ENCODE assay signal across 13 cellular contexts in the genomic region with DNA sequence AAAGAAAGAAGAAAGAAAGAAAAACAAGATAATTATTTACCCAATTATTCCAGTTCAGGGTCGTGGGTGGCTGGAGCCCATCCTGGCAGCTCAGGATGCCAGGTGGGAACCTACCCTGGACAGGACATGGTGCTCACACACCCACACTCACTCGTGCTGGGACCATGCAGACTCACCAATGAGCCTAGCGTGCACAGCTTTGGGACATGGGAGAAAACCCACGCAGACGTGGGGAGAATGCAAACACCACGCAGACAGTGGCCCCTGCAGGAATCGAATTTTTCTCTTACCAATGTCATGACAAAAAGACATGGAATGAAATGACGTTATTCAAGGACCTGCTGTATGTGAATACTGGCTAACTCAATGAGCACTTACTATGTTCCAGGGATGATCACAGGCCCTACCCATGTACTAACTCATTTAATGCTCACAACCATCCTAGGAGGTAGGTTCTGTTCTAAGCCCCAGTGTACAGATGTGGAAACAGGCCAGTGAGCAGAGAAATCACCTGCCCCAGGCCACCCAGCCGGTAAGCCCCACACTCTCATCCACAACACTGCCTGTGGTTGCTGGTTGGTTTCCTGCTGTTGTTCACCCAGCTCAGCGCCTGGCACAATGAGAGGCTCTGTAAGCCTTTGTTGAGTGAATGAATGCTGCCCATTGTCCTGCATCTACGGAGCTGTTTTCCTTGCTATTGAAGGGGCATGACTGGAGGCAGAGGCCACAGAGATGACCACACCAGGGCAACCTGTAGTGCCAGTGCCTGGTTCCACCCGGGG. TPM values are rescaled to one million over a fixed set of nuclear protein-coding genes. Genes with fewer than 3 reads are reported as not detected.
DNase-seq lines count a peak whose midpoint lies in the region; ATAC-seq and TF ChIP-seq lines count a peak whose summit lies in the region.
"Had no signal": no experiment of that assay in that cellular context is flagged by ENCODE, and none has a peak within 500 bp of the region (broad histone marks: within the 10 kb centered on the region; RNA-seq: fewer than 3 reads in every experiment).

No MANE protein-coding gene starts in this region.

- no peak overlapping the region for H2AFZ ChIP-seq in DND-41 (ENCODE audit: low read depth, low read length)

- H3K36me3 ChIP-seq in DND-41 (ENCODE audit: insufficient read depth, low read length) (no peaks in the 10 kb centered on the region), Peyer's patch (no peaks in the 10 kb centered on the region)

- H3K27ac ChIP-seq in DND-41 (ENCODE audit: low read length), result peak overlapping the region; percentile 44
- H3K27ac ChIP-seq in Peyer's patch, result peak overlapping the region in 1 of 4 donors; percentile 32

- no peaks in the 10 kb centered on the region for H3K27me3 ChIP-seq in DND-41 (ENCODE audit: insufficient read depth, low read length, poor library complexity)
- no peaks in the 10 kb centered on the region for H3K27me3 ChIP-seq in Peyer's patch

- no peak overlapping the region for H3K4me2 ChIP-seq in DND-41 (ENCODE audit: insufficient read depth, low read length)

- H3K9ac ChIP-seq in DND-41 (ENCODE audit: low read depth, low read length), result no peak overlapping the region

- no peaks in the 10 kb centered on the region for H3K79me2 ChIP-seq in DND-41 (ENCODE audit: insufficient read depth, low read length)

- ATAC-seq in DND-41 (ENCODE audit: insufficient read depth, low read depth) (peak; percentile 96), HG03432 (IDR thresholded peaks at IDR 0.05; ENCODE audit: unreplicated experiment) (no peak)

- peaks cover 22% of the 10 kb centered on the region for H3K4me1 ChIP-seq in DND-41 (ENCODE audit: insufficient read depth, low read length)
- no peaks in the 10 kb centered on the region for H3K4me1 ChIP-seq in Peyer's patch

- TF ChIP-seq CTCF in DND-41 (IDR thresholded peaks at IDR 0.05; ENCODE audit: borderline replicate concordance, extremely low read depth, low read length, poor library complexity, severe bottlenecking) (no peak), Peyer's patch (IDR thresholded peaks at IDR 0.05) (no peak)

- TF ChIP-seq POLR2A in Peyer's patch (IDR thresholded peaks at IDR 0.05), result no peak

- no peaks in the 10 kb centered on the region for H3K9me3 ChIP-seq in DND-41 (ENCODE audit: insufficient read depth, low read length, severe bottlenecking)
- no peaks in the 10 kb centered on the region for H3K9me3 ChIP-seq in Peyer's patch

- H3K4me3 ChIP-seq in DND-41 (ENCODE audit: low read depth in 1 of 2, low read length in 2 of 2) (no peak overlapping the region), Peyer's patch (no peak overlapping the region)
- H3K4me3 ChIP-seq: skin epidermis had no signal

- DNase-seq in DND-41 (peak; percentile 63), Peyer's patch (peak in 2 of 3 donors; percentile 51 to 75), occipital lobe (lab: John Stamatoyannopoulos, UW) (peak; percentile 73), SK-N-DZ (ENCODE audit: low spot score) (no peak), SHP77 (lab: John Stamatoyannopoulos, UW) (no peak), D341Med (ENCODE audit: low spot score) (no peak)
- peak; percentile 51 for DNase-seq in central memory CD4-positive, alpha-beta T cell
- DNase-seq: mesendoderm, NCI-H1694 treated with DMSO at 0.1 percent for 48 hours had no signal

- H4K20me1 ChIP-seq in DND-41 (ENCODE audit: insufficient read depth, low read length), result no peaks in the 10 kb centered on the region

RNA-seq across cellular contexts. Expression of gene PI16, which starts 6.8 kb away (rescaled TPM):
- 1 to 10 TPM in 2 of 4 donors, not detected in 2; 1.5 to 6.2 TPM for total RNA-seq in Peyer's patch
- 0.78 TPM for total RNA-seq in occipital lobe
- not detected in 2 replicates for polyA plus RNA-seq in SK-N-DZ (2014; cell fraction: cytosol; rRNA removed)
- polyA plus RNA-seq in SK-N-DZ (2014; cell fraction: nucleus; rRNA removed), result not detected in 2 replicates
- total RNA-seq: G401, RPMI7951 had no signal

RNA-seq across cellular contexts. Expression of gene MTCH1, which starts 38.2 kb away (rescaled TPM):
- 100 to 1,000 TPM; 127 to 186 (median 158) TPM for total RNA-seq in Peyer's patch
- total RNA-seq in occipital lobe, result 133 TPM
- 215 and 251 TPM in 2 replicates for polyA plus RNA-seq in SK-N-DZ (2014; cell fraction: cytosol; rRNA removed)
- polyA plus RNA-seq in SK-N-DZ (2014; cell fraction: nucleus; rRNA removed), result 349 and 390 TPM in 2 replicates

RNA-seq across cellular contexts. Expression of gene FGD2, which starts 57.7 kb away (rescaled TPM):
- total RNA-seq in Peyer's patch (100 to 1,000 TPM in 1 of 4 donors, 10 to 100 TPM in 2, 1 to 10 TPM in 1; 2.5 to 292 (median 34.9) TPM), occipital lobe (2.0 TPM)
- polyA plus RNA-seq in SK-N-DZ (2014; cell fraction: cytosol; rRNA removed), result not detected in 2 replicates
- polyA plus RNA-seq in SK-N-DZ (2014; cell fraction: nucleus; rRNA removed), result not detected in 2 replicates
- total RNA-seq: RPMI7951 had no signal

Comparison
In these comparisons a context has a peak if more than half of its experiments do, and no peak if none do; other contexts are left out.
1. DNase-seq: peak in DND-41 (single experiment), Peyer's patch (2 of 3), central memory CD4-positive, alpha-beta T cell (single experiment) and occipital lobe (single experiment); none in SK-N-DZ (single experiment), SHP77 (0 of 2) and D341Med (single experiment).